In genomic region chr3:162704991-162705390, GRCh38 we compare ENCODE assay signal across 1 cellular context.
TF ChIP-seq lines count a peak whose summit lies in the region.

No MANE protein-coding gene starts in this region.

TF ChIP-seq in GM23338, 12 proteins besides CTCF, POLR2A, EP300 and RAD21 (continued from another document):
- TF ChIP-seq EZH2 (IDR thresholded peaks at IDR 0.05; ENCODE audit: low read depth, unreplicated experiment) (no peak), EZH2phosphoT487 (IDR thresholded peaks at IDR 0.05; ENCODE audit: unreplicated experiment) (no peak), REST (IDR thresholded peaks at IDR 0.05; ENCODE audit: unreplicated experiment) (no peak)
